ENCODE assay signal across 16 cellular contexts in genomic region chr22:50074056-50074455, GRCh38. TPM values are rescaled to one million over a fixed set of nuclear protein-coding genes. Genes with fewer than 3 reads are reported as not detected.
DNase-seq lines count a peak whose midpoint lies in the region; ATAC-seq and TF ChIP-seq lines count a peak whose summit lies in the region.
"Had no signal": no experiment of that assay in that cellular context is flagged by ENCODE, and none has a peak within 500 bp of the region (broad histone marks: within the 10 kb centered on the region; RNA-seq: fewer than 3 reads in every experiment).

No MANE protein-coding gene starts in this region.

- ATAC-seq in GM23338 (peak; percentile 64), WTC11 (peak; percentile 65), lower lobe of right lung (no peak), GM21786 (IDR thresholded peaks at IDR 0.05; ENCODE audit: unreplicated experiment) (no peak)

- H3K4me3 Mint-ChIP-seq in GM23338: no peak overlapping the region
- H3K4me3 Mint-ChIP-seq in WTC11: no peak overlapping the region
- no peak overlapping the region for H3K4me3 Mint-ChIP-seq in HFFc6

- no peak overlapping the region for H3K4me2 ChIP-seq in GM23338

- no peaks in the 10 kb centered on the region for H3K36me3 ChIP-seq in GM23338 (ENCODE audit: insufficient read depth)
- no peaks in the 10 kb centered on the region for H3K36me3 ChIP-seq in lower lobe of right lung

- peak overlapping the region; percentile 72; the same call in 1 of the 2 replicates for H2AFZ ChIP-seq in GM23338

- DNase-seq in GM23338 (ENCODE audit: low spot score) (peak; percentile 57), WTC11 (ENCODE audit: low spot score) (no peak), iPS-NIHi11 (ENCODE audit: low spot score) (peak; percentile 70), posterior vena cava (ENCODE audit: low spot score) (peak; percentile 57), lower lobe of right lung (no peak), HFFc6 (no peak)
- DNase-seq in stimulated activated CD4-positive, alpha-beta T cell treated with anti-CD3 and anti-CD28 coated beads, Interleukin-2, amount 100 ng/mL, for 48 hours: no peak
- DNase-seq: ACHN, MV-4-11, NCI-H1417 treated with DMSO at 0.1 percent for 48 hours, NCI-H2171, NCI-H446 treated with DMSO at 0.1 percent for 48 hours, NCI-H748 treated with DMSO at 0.1 percent for 48 hours, OCI-M1, SIG-M5 had no signal

- H3K36me3 Mint-ChIP-seq in GM23338 (ENCODE audit: low read depth) (no peaks in the 10 kb centered on the region), WTC11 (no peaks in the 10 kb centered on the region), HFFc6 (ENCODE audit: low read depth) (no peaks in the 10 kb centered on the region)

- H3K27me3 Mint-ChIP-seq in GM23338 (ENCODE audit: insufficient read depth, low read depth, poor library complexity) (peaks cover 4% of the 10 kb centered on the region), WTC11 (ENCODE audit: low read depth) (no peaks in the 10 kb centered on the region), HFFc6 (ENCODE audit: insufficient read depth) (peaks cover 13% of the 10 kb centered on the region)

- H3F3A ChIP-seq in GM23338 (replicated peaks; ENCODE audit: low read depth): no peaks in the 10 kb centered on the region

- intact Hi-C loops in posterior vena cava (cut with DNase I) (no loop called here), lower lobe of right lung (cut with DNase I) (no loop called here)

- H3K4me1 Mint-ChIP-seq in GM23338: no peaks in the 10 kb centered on the region
- H3K4me1 Mint-ChIP-seq in WTC11: no peaks in the 10 kb centered on the region
- H3K4me1 Mint-ChIP-seq in HFFc6 (ENCODE audit: low read depth): peaks cover 6% of the 10 kb centered on the region

- H3K27me3 ChIP-seq in GM23338 (ENCODE audit: insufficient read depth): no peaks in the 10 kb centered on the region
- H3K27me3 ChIP-seq in lower lobe of right lung (ENCODE audit: low read depth): no peaks in the 10 kb centered on the region

- H3K79me2 ChIP-seq in GM23338 (replicated peaks; ENCODE audit: insufficient read depth): no peaks in the 10 kb centered on the region

- H3K27ac ChIP-seq in GM23338 (ENCODE audit: low read depth) (no peak overlapping the region), lower lobe of right lung (no peak overlapping the region)

- POLR2A ChIA-PET in WTC11 (lab: Charles Lee): no interaction called here

- peak; percentile 15 to 39; a peak in 2 of 4 replicates for TF ChIP-seq CTCF in GM23338 (conservative IDR thresholded peaks at IDR 0.05; ENCODE audit: low read depth in 2 of 2)
- no peak for TF ChIP-seq CTCF in WTC11 (IDR thresholded peaks at IDR 0.05)
- TF ChIP-seq CTCF in lower lobe of right lung (IDR thresholded peaks at IDR 0.05): no peak
- no peak for TF ChIP-seq CTCF in HFFc6 (IDR thresholded peaks at IDR 0.05)

- H3K9me3 ChIP-seq in lower lobe of right lung: no peaks in the 10 kb centered on the region

- H3K4me3 ChIP-seq in GM23338 (no peak overlapping the region), lower lobe of right lung (no peak overlapping the region)

- H3K9me3 Mint-ChIP-seq in GM23338 (no peaks in the 10 kb centered on the region), WTC11 (no peaks in the 10 kb centered on the region), HFFc6 (no peaks in the 10 kb centered on the region)

- CTCF ChIA-PET in WTC11 (lab: Charles Lee): interaction anchor here (0.8 to 2.9 kb wide), 3 partner anchors 12 to 78 kb away, joined by 3 to 13 read pairs (median 5); partner anchors contain the start of gene MLC1

- H3K27ac Mint-ChIP-seq in GM23338: no peak overlapping the region
- H3K27ac Mint-ChIP-seq in WTC11: no peak overlapping the region
- no peak overlapping the region for H3K27ac Mint-ChIP-seq in HFFc6

- H3K4me1 ChIP-seq in GM23338 (ENCODE audit: insufficient read depth) (no peaks in the 10 kb centered on the region), lower lobe of right lung (no peaks in the 10 kb centered on the region)

- no peaks in the 10 kb centered on the region for H3K9me2 ChIP-seq in GM23338 (ENCODE audit: insufficient read depth)

- no peaks in the 10 kb centered on the region for H4K20me1 ChIP-seq in GM23338 (replicated peaks; ENCODE audit: insufficient read depth)

TF ChIP-seq in GM23338, 12 proteins besides CTCF, POLR2A, EP300 and RAD21 (continues in another document):
- no peak for TF ChIP-seq CREB1 (CRISPR knock-in tag; IDR thresholded peaks at IDR 0.05; ENCODE audit: low read depth)

TF ChIP-seq in WTC11, 78 proteins besides CTCF, POLR2A, EP300 and RAD21 (continues in another document):
- TF ChIP-seq ATF6 (CRISPR knock-in tag; IDR thresholded peaks at IDR 0.05): no peak
- TF ChIP-seq, protein P1, sequence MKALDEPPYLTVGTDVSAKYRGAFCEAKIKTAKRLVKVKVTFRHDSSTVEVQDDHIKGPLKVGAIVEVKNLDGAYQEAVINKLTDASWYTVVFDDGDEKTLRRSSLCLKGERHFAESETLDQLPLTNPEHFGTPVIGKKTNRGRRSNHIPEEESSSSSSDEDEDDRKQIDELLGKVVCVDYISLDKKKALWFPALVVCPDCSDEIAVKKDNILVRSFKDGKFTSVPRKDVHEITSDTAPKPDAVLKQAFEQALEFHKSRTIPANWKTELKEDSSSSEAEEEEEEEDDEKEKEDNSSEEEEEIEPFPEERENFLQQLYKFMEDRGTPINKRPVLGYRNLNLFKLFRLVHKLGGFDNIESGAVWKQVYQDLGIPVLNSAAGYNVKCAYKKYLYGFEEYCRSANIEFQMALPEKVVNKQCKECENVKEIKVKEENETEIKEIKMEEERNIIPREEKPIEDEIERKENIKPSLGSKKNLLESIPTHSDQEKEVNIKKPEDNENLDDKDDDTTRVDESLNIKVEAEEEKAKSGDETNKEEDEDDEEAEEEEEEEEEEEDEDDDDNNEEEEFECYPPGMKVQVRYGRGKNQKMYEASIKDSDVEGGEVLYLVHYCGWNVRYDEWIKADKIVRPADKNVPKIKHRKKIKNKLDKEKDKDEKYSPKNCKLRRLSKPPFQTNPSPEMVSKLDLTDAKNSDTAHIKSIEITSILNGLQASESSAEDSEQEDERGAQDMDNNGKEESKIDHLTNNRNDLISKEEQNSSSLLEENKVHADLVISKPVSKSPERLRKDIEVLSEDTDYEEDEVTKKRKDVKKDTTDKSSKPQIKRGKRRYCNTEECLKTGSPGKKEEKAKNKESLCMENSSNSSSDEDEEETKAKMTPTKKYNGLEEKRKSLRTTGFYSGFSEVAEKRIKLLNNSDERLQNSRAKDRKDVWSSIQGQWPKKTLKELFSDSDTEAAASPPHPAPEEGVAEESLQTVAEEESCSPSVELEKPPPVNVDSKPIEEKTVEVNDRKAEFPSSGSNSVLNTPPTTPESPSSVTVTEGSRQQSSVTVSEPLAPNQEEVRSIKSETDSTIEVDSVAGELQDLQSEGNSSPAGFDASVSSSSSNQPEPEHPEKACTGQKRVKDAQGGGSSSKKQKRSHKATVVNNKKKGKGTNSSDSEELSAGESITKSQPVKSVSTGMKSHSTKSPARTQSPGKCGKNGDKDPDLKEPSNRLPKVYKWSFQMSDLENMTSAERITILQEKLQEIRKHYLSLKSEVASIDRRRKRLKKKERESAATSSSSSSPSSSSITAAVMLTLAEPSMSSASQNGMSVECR (CRISPR knock-in tag; IDR thresholded peaks at IDR 0.05; ENCODE audit: borderline replicate concordance): no peak

RNA-seq across cellular contexts. Expression of gene MLC1, which starts 11.2 kb away (rescaled TPM):
- total RNA-seq in GM23338 (2014; rRNA removed; shearing (Covaris generic)): not detected in 2 replicates
- polyA plus RNA-seq in GM23338 (2016; fragmentation: Nextera tagmentation; extraction: Ambion mirVana): not detected in 2 replicates
- 0.13 to 0.16 TPM (median 0.16 TPM) in 3 replicates for total RNA-seq in WTC11 (2021)
- total RNA-seq in posterior vena cava: under 1 TPM; 0.19 to 0.28 TPM
- 3.2 TPM for total RNA-seq in lower lobe of right lung
- not detected for total RNA-seq in HFFc6 (2021; fragmentation: NEBNext Ultra II Directional; extraction: Animal tissue kit (Norgen Biotek cat#: 25700))

RNA-seq across cellular contexts. Expression of gene MOV10L1, which starts 15.8 kb away (rescaled TPM):
- 0.62 and 0.73 TPM in 2 replicates for total RNA-seq in GM23338 (2014; rRNA removed; shearing (Covaris generic))
- polyA plus RNA-seq in GM23338 (2016; fragmentation: Nextera tagmentation; extraction: Ambion mirVana): 1.2 and 1.8 TPM in 2 replicates
- not detected in 3 replicates for total RNA-seq in WTC11 (2021)
- total RNA-seq in posterior vena cava: under 1 TPM; 0.43 to 0.56 TPM
- total RNA-seq in lower lobe of right lung: 0.56 TPM
- 1 to 10 TPM in 1 of 6 experiments, under 1 TPM in 5; 0.09 to 1.3 (median 0.26) TPM for total RNA-seq in HFFc6 (2021; fragmentation: NEBNext Ultra II Directional; extraction: Animal tissue kit (Norgen Biotek cat#: 25700))

RNA-seq across cellular contexts. Expression of gene TTLL8, which starts 16.0 kb away (rescaled TPM):
- not detected in 2 replicates for total RNA-seq in GM23338 (2014; rRNA removed; shearing (Covaris generic))
- not detected in 2 replicates for polyA plus RNA-seq in GM23338 (2016; fragmentation: Nextera tagmentation; extraction: Ambion mirVana)
- total RNA-seq in WTC11 (2021) (0.30 TPM in 1 of 3 replicates, not detected in the others), posterior vena cava (not detected), lower lobe of right lung (not detected)
- not detected for total RNA-seq in HFFc6 (2021; fragmentation: NEBNext Ultra II Directional; extraction: Animal tissue kit (Norgen Biotek cat#: 25700))

Comparison
In these comparisons a context has a peak if more than half of its experiments do, and no peak if none do; other contexts are left out.
1. ATAC-seq: peak in GM23338 (single experiment) and WTC11 (single experiment); none in lower lobe of right lung (0 of 2) and GM21786 (single experiment).
2. DNase-seq: peak in GM23338 (single experiment), iPS-NIHi11 (single experiment) and posterior vena cava (single experiment); none in WTC11 (single experiment), lower lobe of right lung (single experiment), stimulated activated CD4-positive, alpha-beta T cell treated with anti-CD3 and anti-CD28 coated beads, Interleukin-2, amount 100 ng/mL, for 48 hours (0 of 2) and HFFc6 (single experiment).
3. CTCF ChIP-seq: peak in GM23338 (2 of 2); none in WTC11 (single experiment), lower lobe of right lung (single experiment) and HFFc6 (single experiment).